In genomic region chr22:32802291-32802826, GRCh38 we compare ENCODE assay signal across 12 cellular contexts. TPM values are rescaled to one million over a fixed set of nuclear protein-coding genes. Genes with fewer than 3 reads are reported as not detected.
DNase-seq lines count a peak whose midpoint lies in the region; ATAC-seq and TF ChIP-seq lines count a peak whose summit lies in the region.
"Had no signal": no experiment of that assay in that cellular context is flagged by ENCODE, and none has a peak within 500 bp of the region (broad histone marks: within the 10 kb centered on the region; RNA-seq: fewer than 3 reads in every experiment).

No MANE protein-coding gene starts in this region.

- H3K4me3 Mint-ChIP-seq in activated T-cell treated with anti-CD3 and anti-CD28 coated beads, Interleukin-2, amount 50 U/mL, for 72 hours: peak overlapping the region; percentile 46 to 58
- H3K4me3 Mint-ChIP-seq in activated T-cell treated with anti-CD3 and anti-CD28 coated beads, Interleukin-2, amount 50 U/mL, for 24 hours: no peak overlapping the region
- peak overlapping the region; percentile 74 for H3K4me3 Mint-ChIP-seq in endodermal cell
- no peak overlapping the region for H3K4me3 Mint-ChIP-seq in stimulated activated memory B cell treated with anti-CD40 and anti-IgM and Interleukin-4, amounts not matched to agents 10 μg/mL and 1 μg/mL and 100 μg/mL, for 72 hours
- H3K4me3 Mint-ChIP-seq: activated naive CD8-positive, alpha-beta T cell treated with anti-CD3 and anti-CD28 coated beads, Interleukin-2, amount 10 ng/mL, durations not matched to agents 7 days and 5 days had no signal

- H3K36me3 Mint-ChIP-seq in activated T-cell treated with anti-CD3 and anti-CD28 coated beads, Interleukin-2, amount 50 U/mL, for 72 hours (ENCODE audit: insufficient read depth in 2 of 2): no peaks in the 10 kb centered on the region
- H3K36me3 Mint-ChIP-seq in activated T-cell treated with anti-CD3 and anti-CD28 coated beads, Interleukin-2, amount 50 U/mL, for 24 hours (ENCODE audit: low read depth): no peaks in the 10 kb centered on the region
- H3K36me3 Mint-ChIP-seq in endodermal cell (ENCODE audit: low read depth): no peaks in the 10 kb centered on the region
- H3K36me3 Mint-ChIP-seq in stimulated activated memory B cell treated with anti-CD40 and anti-IgM and Interleukin-4, amounts not matched to agents 10 μg/mL and 1 μg/mL and 100 μg/mL, for 72 hours: no peaks in the 10 kb centered on the region
- H3K36me3 Mint-ChIP-seq: activated naive CD8-positive, alpha-beta T cell treated with anti-CD3 and anti-CD28 coated beads, Interleukin-2, amount 10 ng/mL, durations not matched to agents 7 days and 5 days had no signal

- H3K79me2 ChIP-seq in Karpas-422 (ENCODE audit: low read length): no peaks in the 10 kb centered on the region

- H3K4me3 ChIP-seq in endodermal cell (ENCODE audit: low read length) (peak overlapping the region; percentile 88), mucosa of descending colon (peak overlapping the region; percentile 24), tibial nerve (peak overlapping the region; percentile 59 to 93 (median 90)), Karpas-422 (ENCODE audit: low read length) (no peak overlapping the region)

- no peak overlapping the region for H3K4me2 ChIP-seq in Karpas-422 (ENCODE audit: low read depth, low read length, poor library complexity, severe bottlenecking)

- no peak overlapping the region for H2AFZ ChIP-seq in Karpas-422 (ENCODE audit: low read length)

- no peaks in the 10 kb centered on the region for H3K27me3 ChIP-seq in endodermal cell (ENCODE audit: control insufficient read depth, insufficient read depth, low read length, poor library complexity, severe bottlenecking)
- H3K27me3 ChIP-seq in tibial nerve: no peaks in the 10 kb centered on the region
- no peaks in the 10 kb centered on the region for H3K27me3 ChIP-seq in Karpas-422 (ENCODE audit: low read length)

- H3K27ac ChIP-seq in endodermal cell (ENCODE audit: low read depth, low read length) (no peak overlapping the region), tibial nerve (peak overlapping the region; percentile 76 to 94 (median 84)), Karpas-422 (ENCODE audit: low read length) (no peak overlapping the region)

- H3K9ac ChIP-seq in endodermal cell (ENCODE audit: extremely low read depth, low read length, poor library complexity, severe bottlenecking): peak overlapping the region; percentile 35
- H3K9ac ChIP-seq in Karpas-422 (ENCODE audit: low read length): no peak overlapping the region

- H3K27ac Mint-ChIP-seq in activated T-cell treated with anti-CD3 and anti-CD28 coated beads, Interleukin-2, amount 50 U/mL, for 72 hours: no peak overlapping the region
- H3K27ac Mint-ChIP-seq in activated T-cell treated with anti-CD3 and anti-CD28 coated beads, Interleukin-2, amount 50 U/mL, for 24 hours: no peak overlapping the region
- H3K27ac Mint-ChIP-seq in endodermal cell: peak overlapping the region; percentile 63
- H3K27ac Mint-ChIP-seq in stimulated activated memory B cell treated with anti-CD40 and anti-IgM and Interleukin-4, amounts not matched to agents 10 μg/mL and 1 μg/mL and 100 μg/mL, for 72 hours: no peak overlapping the region
- H3K27ac Mint-ChIP-seq: activated naive CD8-positive, alpha-beta T cell treated with anti-CD3 and anti-CD28 coated beads, Interleukin-2, amount 10 ng/mL, durations not matched to agents 7 days and 5 days had no signal

- no peak for ATAC-seq in activated T-cell treated with anti-CD3 and anti-CD28 coated beads, Interleukin-2, amount 50 U/mL, for 72 hours (replicated peaks in 1 of 2)
- ATAC-seq in mucosa of descending colon: no peak
- no peak for ATAC-seq in HG02973 (IDR thresholded peaks at IDR 0.05; ENCODE audit: unreplicated experiment)
- ATAC-seq in stimulated activated memory B cell treated with anti-CD40 and anti-IgM and Interleukin-4, amounts not matched to agents 10 μg/mL and 1 μg/mL and 100 μg/mL, for 72 hours: no peak

- TF ChIP-seq POLR2A in tibial nerve (IDR thresholded peaks at IDR 0.05): no peak

- H3K9me2 ChIP-seq in Karpas-422 (replicated peaks; ENCODE audit: insufficient read depth, low read length): no peaks in the 10 kb centered on the region

- H4K20me1 ChIP-seq in Karpas-422 (ENCODE audit: insufficient read depth, low read depth, low read length): no peaks in the 10 kb centered on the region

- H3K27me3 Mint-ChIP-seq in activated T-cell treated with anti-CD3 and anti-CD28 coated beads, Interleukin-2, amount 50 U/mL, for 72 hours (ENCODE audit: low read depth): peaks cover 58% of the 10 kb centered on the region
- peaks cover 75% of the 10 kb centered on the region for H3K27me3 Mint-ChIP-seq in activated T-cell treated with anti-CD3 and anti-CD28 coated beads, Interleukin-2, amount 50 U/mL, for 24 hours
- H3K27me3 Mint-ChIP-seq in endodermal cell (ENCODE audit: insufficient read depth): peaks cover 19% of the 10 kb centered on the region
- H3K27me3 Mint-ChIP-seq in stimulated activated memory B cell treated with anti-CD40 and anti-IgM and Interleukin-4, amounts not matched to agents 10 μg/mL and 1 μg/mL and 100 μg/mL, for 72 hours: peaks cover 63% of the 10 kb centered on the region

- intact Hi-C loops in mucosa of descending colon (cut with DNase I, micrococcal nuclease): no loop called here

- TF ChIP-seq EP300 in tibial nerve (IDR thresholded peaks at IDR 0.05): no peak

- DNase-seq in activated T-cell treated with anti-CD3 and anti-CD28 coated beads, Interleukin-2, amount 50 U/mL, for 72 hours: no peak
- DNase-seq in activated T-cell treated with anti-CD3 and anti-CD28 coated beads, Interleukin-2, amount 50 U/mL, for 24 hours: no peak
- DNase-seq in endodermal cell (no peak), mucosa of descending colon (no peak), tibial nerve (ENCODE audit: low spot score in 2 of 2) (no peak), Karpas-422 (no peak)
- DNase-seq: midbrain, NCI-H1436, T-helper 2 cell had no signal

- peaks cover 4% of the 10 kb centered on the region for H3K36me3 ChIP-seq in endodermal cell (ENCODE audit: control insufficient read depth, insufficient read depth, low read length)
- H3K36me3 ChIP-seq in mucosa of descending colon (ENCODE audit: low read depth): no peaks in the 10 kb centered on the region
- no peaks in the 10 kb centered on the region for H3K36me3 ChIP-seq in tibial nerve
- no peaks in the 10 kb centered on the region for H3K36me3 ChIP-seq in Karpas-422 (ENCODE audit: insufficient read depth, low read length)

- no peaks in the 10 kb centered on the region for H3K9me3 ChIP-seq in endodermal cell (ENCODE audit: control insufficient read depth, low read length)
- no peaks in the 10 kb centered on the region for H3K9me3 ChIP-seq in mucosa of descending colon
- H3K9me3 ChIP-seq in tibial nerve: no peaks in the 10 kb centered on the region
- H3K9me3 ChIP-seq in Karpas-422 (ENCODE audit: low read length): no peaks in the 10 kb centered on the region

- no peak for TF ChIP-seq CTCF in endodermal cell (conservative IDR thresholded peaks at IDR 0.05)
- no peak for TF ChIP-seq CTCF in mucosa of descending colon (IDR thresholded peaks at IDR 0.05)
- no peak for TF ChIP-seq CTCF in tibial nerve (IDR thresholded peaks at IDR 0.05)

- no peaks in the 10 kb centered on the region for H3K4me1 Mint-ChIP-seq in activated T-cell treated with anti-CD3 and anti-CD28 coated beads, Interleukin-2, amount 50 U/mL, for 72 hours (ENCODE audit: low read depth)
- peaks cover 3% of the 10 kb centered on the region for H3K4me1 Mint-ChIP-seq in activated T-cell treated with anti-CD3 and anti-CD28 coated beads, Interleukin-2, amount 50 U/mL, for 24 hours (ENCODE audit: low read depth)
- H3K4me1 Mint-ChIP-seq in endodermal cell: peaks cover 38% of the 10 kb centered on the region
- H3K4me1 Mint-ChIP-seq in stimulated activated memory B cell treated with anti-CD40 and anti-IgM and Interleukin-4, amounts not matched to agents 10 μg/mL and 1 μg/mL and 100 μg/mL, for 72 hours: peaks cover 4% of the 10 kb centered on the region

- no peaks in the 10 kb centered on the region for H3K9me3 Mint-ChIP-seq in activated T-cell treated with anti-CD3 and anti-CD28 coated beads, Interleukin-2, amount 50 U/mL, for 72 hours
- no peaks in the 10 kb centered on the region for H3K9me3 Mint-ChIP-seq in activated T-cell treated with anti-CD3 and anti-CD28 coated beads, Interleukin-2, amount 50 U/mL, for 24 hours
- H3K9me3 Mint-ChIP-seq in endodermal cell: no peaks in the 10 kb centered on the region
- H3K9me3 Mint-ChIP-seq in stimulated activated memory B cell treated with anti-CD40 and anti-IgM and Interleukin-4, amounts not matched to agents 10 μg/mL and 1 μg/mL and 100 μg/mL, for 72 hours: no peaks in the 10 kb centered on the region
- H3K9me3 Mint-ChIP-seq: activated naive CD8-positive, alpha-beta T cell treated with anti-CD3 and anti-CD28 coated beads, Interleukin-2, amount 10 ng/mL, durations not matched to agents 7 days and 5 days had no signal

- WGBS in endodermal cell (ENCODE audit: insufficient coverage in 1 of 2, insufficient read length in 1 of 2), 2 experiments: 17 to 33% methylated on average over 2 to 10 of the region's 12 CpGs
- WGBS in tibial nerve, 2 donors: 2 to 4% methylated on average over 12 of the region's 12 CpGs

- H3K4me1 ChIP-seq in endodermal cell (ENCODE audit: control insufficient read depth, insufficient read depth, low read length) (peaks cover 3% of the 10 kb centered on the region), mucosa of descending colon (ENCODE audit: low read depth) (peaks cover 10% of the 10 kb centered on the region), tibial nerve (peaks cover 0 to 54% (median 25%) of the 10 kb centered on the region in 4 donors), Karpas-422 (ENCODE audit: low read length) (no peaks in the 10 kb centered on the region)

RNA-seq across cellular contexts. Expression of gene TIMP3, which starts 0.9 kb away (rescaled TPM):
- under 1 TPM in 1 of 2 donors, not detected in 1; 0.07 TPM for total RNA-seq in activated T-cell treated with anti-CD3 and anti-CD28 coated beads, Interleukin-2, amount 50 U/mL, for 72 hours
- 10 to 100 TPM in 1 of 2 donors, 1 to 10 TPM in 1; 6.3 to 17.1 TPM for total RNA-seq in endodermal cell
- polyA plus RNA-seq in endodermal cell (2013, experiment 1 of 2): 20.9 TPM
- polyA plus RNA-seq in endodermal cell (2013, experiment 2 of 2): 21.2 TPM
- total RNA-seq in mucosa of descending colon: 100 to 1,000 TPM in 1 of 3 donors, 10 to 100 TPM in 2; 14.4 to 193 (median 49.1) TPM
- total RNA-seq in tibial nerve: 1,000 to 10,000 TPM in 1 of 4 donors, 100 to 1,000 TPM in 3; 300 to 1,106 (median 939) TPM
- total RNA-seq in Karpas-422 (2014; rRNA removed; shearing (Covaris generic); ENCODE audit: low replicate concordance): not detected in 2 replicates

Comparison
In these comparisons a context has a peak if more than half of its experiments do, and no peak if none do; other contexts are left out.
1. H3K4me3 Mint-ChIP-seq: peak in activated T-cell treated with anti-CD3 and anti-CD28 coated beads, Interleukin-2, amount 50 U/mL, for 72 hours (2 of 2) and endodermal cell (single experiment); none in activated T-cell treated with anti-CD3 and anti-CD28 coated beads, Interleukin-2, amount 50 U/mL, for 24 hours (single experiment) and stimulated activated memory B cell treated with anti-CD40 and anti-IgM and Interleukin-4, amounts not matched to agents 10 μg/mL and 1 μg/mL and 100 μg/mL, for 72 hours (single experiment).
2. H3K27ac ChIP-seq: peak in tibial nerve (4 of 4); none in endodermal cell (single experiment) and Karpas-422 (single experiment).